11 cellular contexts compared by ENCODE assay signal in the genomic region with DNA sequence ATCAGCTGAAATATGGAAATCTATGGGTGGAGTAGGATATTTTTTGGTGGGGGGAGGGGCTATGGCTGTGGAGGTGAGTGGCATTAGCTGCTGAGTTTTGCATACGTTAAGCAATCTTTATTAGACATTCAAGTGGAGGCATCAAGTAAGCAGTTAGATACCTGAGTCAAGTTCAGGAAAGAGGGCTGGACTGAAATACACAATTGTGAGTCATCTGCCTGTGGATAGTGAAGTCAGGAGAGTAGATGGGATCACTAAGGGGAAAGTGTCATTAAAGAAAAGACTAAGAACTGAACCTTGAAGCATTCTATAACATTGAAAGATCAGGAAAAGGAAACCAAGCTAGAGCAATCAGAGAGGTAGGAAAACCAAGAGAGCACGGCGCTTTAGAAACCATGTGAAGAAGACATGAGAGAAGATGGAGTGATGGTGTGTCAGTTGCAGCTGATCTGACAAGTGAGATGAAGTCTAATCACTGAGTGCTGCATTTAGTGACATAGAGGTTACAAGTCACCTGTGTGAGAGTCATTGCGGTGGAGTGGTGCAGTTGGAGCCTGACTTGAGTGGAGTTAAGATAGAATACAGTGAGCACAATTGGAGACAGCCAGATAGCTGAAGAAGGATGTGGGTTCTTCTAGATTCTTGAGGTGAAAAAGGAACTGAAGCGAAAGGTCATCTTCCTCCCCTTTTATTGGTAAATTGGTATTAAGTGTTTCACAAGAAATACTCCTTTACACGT.
DNase-seq lines count a peak whose midpoint lies in the region; ATAC-seq and TF ChIP-seq lines count a peak whose summit lies in the region.
"Had no signal": no experiment of that assay in that cellular context is flagged by ENCODE, and none has a peak within 500 bp of the region (broad histone marks: within the 10 kb centered on the region; RNA-seq: fewer than 3 reads in every experiment).

No MANE protein-coding gene starts in this region.

- no peaks in the 10 kb centered on the region for H3K4me1 ChIP-seq in uterus

- H3K36me3 ChIP-seq in uterus = no peaks in the 10 kb centered on the region

- no peaks in the 10 kb centered on the region for H3K9me3 ChIP-seq in uterus

- intact Hi-C loops in uterus (cut with DNase I; ENCODE audit: low total_unique reads) = no loop called here

- H3K36me3 Mint-ChIP-seq in activated T-helper 17 cell treated with anti-CD3 and anti-CD28 coated beads, Interleukin-2, amount 50 U/mL, for 72 hours (ENCODE audit: low read depth) = no peaks in the 10 kb centered on the region
- H3K36me3 Mint-ChIP-seq in activated T-cell treated with anti-CD3 and anti-CD28 coated beads, Interleukin-2, amount 50 U/mL, for 24 hours (ENCODE audit: low read depth) = no peaks in the 10 kb centered on the region

- H3K4me3 ChIP-seq in uterus = no peak overlapping the region
- H3K4me3 ChIP-seq in coronary artery = no peak overlapping the region

- H3K4me3 Mint-ChIP-seq in activated T-helper 17 cell treated with anti-CD3 and anti-CD28 coated beads, Interleukin-2, amount 50 U/mL, for 72 hours = no peak overlapping the region
- H3K4me3 Mint-ChIP-seq in activated T-cell treated with anti-CD3 and anti-CD28 coated beads, Interleukin-2, amount 50 U/mL, for 24 hours = no peak overlapping the region

- no peak for DNase-seq in activated T-cell treated with anti-CD3 and anti-CD28 coated beads, Interleukin-2, amount 50 U/mL, for 24 hours
- DNase-seq in NCI-H2029 treated with DMSO at 0.1 percent for 48 hours (lab: John Stamatoyannopoulos, UW) (no peak), uterus (no peak), coronary artery (ENCODE audit: low spot score) (no peak)
- DNase-seq: effector CD4-positive, alpha-beta T cell; GOT3; NCI-H1092 treated with DMSO at 0.1 percent for 48 hours had no signal

- TF ChIP-seq POLR2A in uterus (IDR thresholded peaks at IDR 0.05) = no peak

- H3K9me3 Mint-ChIP-seq in activated T-helper 17 cell treated with anti-CD3 and anti-CD28 coated beads, Interleukin-2, amount 50 U/mL, for 72 hours = no peaks in the 10 kb centered on the region
- no peaks in the 10 kb centered on the region for H3K9me3 Mint-ChIP-seq in activated T-cell treated with anti-CD3 and anti-CD28 coated beads, Interleukin-2, amount 50 U/mL, for 24 hours

- TF ChIP-seq CTCF in uterus (IDR thresholded peaks at IDR 0.05) (no peak), coronary artery (IDR thresholded peaks at IDR 0.05) (no peak)

- H3K27me3 Mint-ChIP-seq in activated T-helper 17 cell treated with anti-CD3 and anti-CD28 coated beads, Interleukin-2, amount 50 U/mL, for 72 hours = peaks cover 17% of the 10 kb centered on the region
- H3K27me3 Mint-ChIP-seq in activated T-cell treated with anti-CD3 and anti-CD28 coated beads, Interleukin-2, amount 50 U/mL, for 24 hours = no peaks in the 10 kb centered on the region

- H3K27ac Mint-ChIP-seq in activated T-helper 17 cell treated with anti-CD3 and anti-CD28 coated beads, Interleukin-2, amount 50 U/mL, for 72 hours = no peak overlapping the region
- H3K27ac Mint-ChIP-seq in activated T-cell treated with anti-CD3 and anti-CD28 coated beads, Interleukin-2, amount 50 U/mL, for 24 hours = no peak overlapping the region

- ATAC-seq in GM18499 (IDR thresholded peaks at IDR 0.05; ENCODE audit: insufficient read depth, unreplicated experiment) (peak; percentile 76), GM21367 (IDR thresholded peaks at IDR 0.05; ENCODE audit: unreplicated experiment) (peak; percentile 69), HG03097 (IDR thresholded peaks at IDR 0.05; ENCODE audit: low FRiP score, unreplicated experiment) (peak; percentile 85)
- peak; percentile 23 for ATAC-seq in activated T-helper 17 cell treated with anti-CD3 and anti-CD28 coated beads, Interleukin-2, amount 50 U/mL, for 72 hours (replicated peaks)

- H3K27me3 ChIP-seq in uterus = no peaks in the 10 kb centered on the region

- H3K27ac ChIP-seq in uterus (no peak overlapping the region), coronary artery (peak overlapping the region in 1 of 2 donors; percentile 44)

- no peaks in the 10 kb centered on the region for H3K4me1 Mint-ChIP-seq in activated T-helper 17 cell treated with anti-CD3 and anti-CD28 coated beads, Interleukin-2, amount 50 U/mL, for 72 hours
- peaks cover 6% of the 10 kb centered on the region for H3K4me1 Mint-ChIP-seq in activated T-cell treated with anti-CD3 and anti-CD28 coated beads, Interleukin-2, amount 50 U/mL, for 24 hours (ENCODE audit: low read depth)

Comparison
In these comparisons a context has a peak if more than half of its experiments do, and no peak if none do; other contexts are left out.
1. ATAC-seq: peak in every context shown above with its lines; median percentile 85 in HG03097; 76 in GM18499; 69 in GM21367; 23 in activated T-helper 17 cell treated with anti-CD3 and anti-CD28 coated beads, Interleukin-2, amount 50 U/mL, for 72 hours.